In the genomic region with DNA sequence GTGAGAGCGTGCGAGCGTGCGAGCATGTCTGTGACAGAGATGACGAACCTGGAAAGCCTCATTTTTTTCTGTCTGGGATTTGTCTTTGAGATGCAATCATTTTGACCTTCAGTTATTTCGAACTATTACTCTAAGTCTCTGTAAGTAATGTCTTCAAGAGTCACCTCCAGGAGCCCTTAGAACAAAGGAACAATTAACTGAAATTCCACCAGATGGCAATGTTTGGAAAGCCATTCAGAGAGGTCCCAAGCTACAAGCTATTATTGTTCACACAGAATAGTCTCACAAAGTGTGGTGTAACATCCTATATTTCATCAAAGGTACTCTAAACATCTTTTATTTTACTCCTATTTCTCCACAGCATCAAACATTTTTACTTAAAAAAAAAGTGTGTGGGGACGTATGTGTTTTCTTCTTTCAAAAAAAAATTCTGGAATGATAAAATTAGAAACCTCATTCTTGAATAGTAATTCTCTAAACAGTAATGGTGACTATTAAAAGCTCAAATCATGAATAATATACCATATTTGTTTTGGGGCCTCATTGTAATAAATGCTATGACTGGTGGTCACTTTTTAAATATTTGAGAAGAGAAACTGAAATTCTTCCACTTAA, we compare ENCODE assay signal across 8 cellular contexts. TPM values are rescaled to one million over a fixed set of nuclear protein-coding genes. Genes with fewer than 3 reads are reported as not detected.
A peak's percentile ranks its signal among the peaks of the same experiment; 100 is the strongest.
DNase-seq lines count a peak whose midpoint lies in the region; ATAC-seq and TF ChIP-seq lines count a peak whose summit lies in the region.

No MANE protein-coding gene starts in this region.

- H3K27ac Mint-ChIP-seq in immature natural killer cell: no peak overlapping the region

- ATAC-seq in GM19455 (IDR thresholded peaks at IDR 0.05; ENCODE audit: unreplicated experiment) (peak; percentile 66), HG03558 (IDR thresholded peaks at IDR 0.05; ENCODE audit: extremely low read depth, unreplicated experiment) (peak; percentile 44)
- ATAC-seq in stimulated activated naive CD8-positive, alpha-beta T cell treated with anti-CD3 and anti-CD28 coated beads, Interleukin-15, Interleukin-2, amounts not matched to agents 100 U/mL and 50 U/mL, for 24 hours: peak; percentile 77

- H3K36me3 Mint-ChIP-seq in immature natural killer cell: no peaks in the 10 kb centered on the region

- no peaks in the 10 kb centered on the region for H3K27me3 ChIP-seq in brain microvascular endothelial cell (replicated peaks)

- no peaks in the 10 kb centered on the region for H3K36me3 ChIP-seq in brain microvascular endothelial cell (replicated peaks)

- in situ Hi-C loops in brain microvascular endothelial cell (cut with HindIII; ENCODE audit: low pct_ligation_motif_present, low sequenced_read_pairs): no loop called here

- no peaks in the 10 kb centered on the region for H3K9me3 Mint-ChIP-seq in immature natural killer cell

- H3K27ac ChIP-seq in brain microvascular endothelial cell: no peak overlapping the region

- no peak overlapping the region for H3K4me3 ChIP-seq in brain microvascular endothelial cell (ENCODE audit: low read depth, low read length)

- DNase-seq in DMS79 treated with DMSO at 0.1 percent for 48 hours (lab: John Stamatoyannopoulos, UW): peak; percentile 74
- peak; percentile 73 for DNase-seq in NCI-H748 (lab: John Stamatoyannopoulos, UW; ENCODE audit: unreplicated experiment)
- peak; percentile 63 for DNase-seq in brain microvascular endothelial cell
- peak; percentile 49 to 65 (median 54) for DNase-seq in immature natural killer cell
- DNase-seq in stimulated activated naive CD8-positive, alpha-beta T cell treated with anti-CD3 and anti-CD28 coated beads, Interleukin-15, Interleukin-2, amounts not matched to agents 100 U/mL and 50 U/mL, for 24 hours: no peak
- no peak for DNase-seq in ureter (ENCODE audit: low spot score)

- no peak overlapping the region for H3K4me3 Mint-ChIP-seq in immature natural killer cell

- H3K27me3 Mint-ChIP-seq in immature natural killer cell (ENCODE audit: low read depth in 3 of 3): peaks cover 0 to 2% (median 2%) of the 10 kb centered on the region in 3 donors

- H3K4me1 Mint-ChIP-seq in immature natural killer cell: no peaks in the 10 kb centered on the region

- TF ChIP-seq CTCF in brain microvascular endothelial cell (IDR thresholded peaks at IDR 0.05; ENCODE audit: low read depth, low read length, missing control alignments): peak; percentile 57

RNA-seq across cellular contexts. Expression of a gene that starts 35.1 kb away (rescaled TPM):
- 100 to 1,000 TPM; 134 to 265 (median 224) TPM for polyA plus RNA-seq in immature natural killer cell
- 17.8 TPM for total RNA-seq in ureter

Comparison
In these comparisons a context has a peak if more than half of its experiments do, and no peak if none do; other contexts are left out.
1. DNase-seq: peak in DMS79 treated with DMSO at 0.1 percent for 48 hours (single experiment), NCI-H748 (single experiment), brain microvascular endothelial cell (single experiment) and immature natural killer cell (3 of 3); none in stimulated activated naive CD8-positive, alpha-beta T cell treated with anti-CD3 and anti-CD28 coated beads, Interleukin-15, Interleukin-2, amounts not matched to agents 100 U/mL and 50 U/mL, for 24 hours (single experiment) and ureter (single experiment).
2. Peak in every context shown above with its lines, with median percentiles within 50 percentile points of each other: ATAC-seq.